Comparison of ENCODE assay signal across 8 cellular contexts in the genomic region with DNA sequence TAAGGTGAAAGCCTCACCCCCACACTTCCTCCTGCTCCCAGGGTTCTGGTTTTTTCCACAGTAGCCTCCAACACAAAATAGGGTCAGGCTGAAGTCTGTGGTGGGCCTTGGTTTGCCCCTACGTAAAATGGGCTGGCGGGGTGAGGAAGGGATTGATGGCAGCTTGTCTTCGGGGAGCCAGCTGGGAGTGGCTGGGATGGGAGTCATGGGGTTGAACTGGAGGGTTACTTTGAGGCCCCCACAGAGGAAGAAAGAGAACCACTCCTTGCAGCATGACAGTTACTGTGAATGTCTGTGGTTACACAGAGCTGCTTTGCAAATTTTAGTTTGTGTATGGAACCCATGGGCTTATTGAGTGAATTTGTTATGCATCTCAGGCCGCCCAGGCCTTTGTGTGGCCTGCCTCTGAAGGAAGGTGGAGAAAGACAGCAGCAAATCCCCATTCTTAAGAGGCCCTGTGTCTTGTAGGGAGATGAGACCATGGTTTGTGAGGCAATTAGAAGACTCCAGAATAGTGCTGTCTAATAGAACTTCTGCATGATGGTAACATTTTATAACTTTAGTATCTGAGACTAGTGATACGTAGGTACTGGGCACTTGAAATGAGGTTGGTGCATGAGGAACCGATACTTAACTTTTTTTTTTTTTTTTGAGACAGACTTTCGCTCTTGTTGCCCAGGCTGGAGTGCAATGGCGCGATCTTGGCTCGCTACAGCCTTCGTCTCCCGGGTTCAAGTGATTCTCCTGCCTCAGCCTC. TPM values are rescaled to one million over a fixed set of nuclear protein-coding genes. Genes with fewer than 3 reads are reported as not detected.
DNase-seq lines count a peak whose midpoint lies in the region; ATAC-seq and TF ChIP-seq lines count a peak whose summit lies in the region.

No MANE protein-coding gene starts in this region.

- peaks cover 74% of the 10 kb centered on the region for H3K79me2 ChIP-seq in hepatocyte

- no peak overlapping the region for H4K91ac ChIP-seq in mesenchymal stem cell (ENCODE audit: low read length)

- no peak overlapping the region for H2AK5ac ChIP-seq in mesenchymal stem cell (ENCODE audit: low read length, severe bottlenecking)

- H4K20me1 ChIP-seq in hepatocyte (ENCODE audit: insufficient read depth, poor library complexity, severe bottlenecking) = peaks cover 75% of the 10 kb centered on the region

- no peak overlapping the region for H2BK15ac ChIP-seq in mesenchymal stem cell (ENCODE audit: low read depth, poor library complexity, severe bottlenecking)

- H3K36me3 ChIP-seq in NT2/D1 (ENCODE audit: insufficient read depth, insufficient read length, low read length) (peaks cover 81% of the 10 kb centered on the region), mesenchymal stem cell (ENCODE audit: control insufficient read depth in 1 of 2, insufficient read depth in 2 of 2, low read depth in 1 of 2, low read length in 2 of 2) (peaks cover 73 to 85% of the 10 kb centered on the region in 2 experiments), hepatocyte (replicated peaks; ENCODE audit: insufficient read depth, low read depth) (no peaks in the 10 kb centered on the region), adrenal gland (replicated peaks in 1 of 2) (peaks cover 0 to 56% of the 10 kb centered on the region in 2 donors)

- H3K4me2 ChIP-seq in mesenchymal stem cell (ENCODE audit: low read length, poor library complexity, severe bottlenecking) (no peak overlapping the region), hepatocyte (no peak overlapping the region)

- no peak overlapping the region for H3K18ac ChIP-seq in mesenchymal stem cell (ENCODE audit: low read depth in 1 of 2, low read length in 2 of 2)

- no peaks in the 10 kb centered on the region for H3K9me3 ChIP-seq in NT2/D1 (ENCODE audit: insufficient read depth, low read length)
- H3K9me3 ChIP-seq in mesenchymal stem cell (ENCODE audit: control insufficient read depth, low read length) = no peaks in the 10 kb centered on the region
- H3K9me3 ChIP-seq in hepatocyte (ENCODE audit: low read depth) = no peaks in the 10 kb centered on the region
- no peaks in the 10 kb centered on the region for H3K9me3 ChIP-seq in adrenal gland (replicated peaks in 1 of 3)

- ATAC-seq in GM18517 (IDR thresholded peaks at IDR 0.05; ENCODE audit: unreplicated experiment) = peak; percentile 39
- ATAC-seq in GM21825 (IDR thresholded peaks at IDR 0.05; ENCODE audit: unreplicated experiment) = peak; percentile 31

- DNase-seq in NT2/D1 (ENCODE audit: low read depth, low spot score) (no peak), mesenchymal stem cell (no peak), anterior cingulate cortex (lab: John Stamatoyannopoulos, UW) (no peak), hepatocyte (ENCODE audit: low spot score) (no peak), adrenal gland (no peak), medulla oblongata (ENCODE audit: extremely low spot score) (no peak)

- TF ChIP-seq POLR2A in adrenal gland (IDR thresholded peaks at IDR 0.05) = no peak

- intact Hi-C loops in adrenal gland (cut with DNase I) = no loop called here

- H3K4me1 ChIP-seq in NT2/D1 (ENCODE audit: insufficient read depth, insufficient read length) (peaks cover 22% of the 10 kb centered on the region), mesenchymal stem cell (ENCODE audit: control insufficient read depth, insufficient read depth, low read depth, low read length) (peaks cover 62% of the 10 kb centered on the region), hepatocyte (ENCODE audit: insufficient read depth) (peaks cover 29% of the 10 kb centered on the region), adrenal gland (replicated peaks in 1 of 2) (peaks cover 46 to 76% of the 10 kb centered on the region in 2 donors)

- H3K9me2 ChIP-seq in hepatocyte (replicated peaks; ENCODE audit: insufficient read depth) = no peaks in the 10 kb centered on the region

- WGBS in mesenchymal stem cell = 97% methylated on average over 12 of the region's 12 CpGs
- WGBS in hepatocyte (ENCODE audit: low lambda C conversion rate, missing lambda C conversion rate) = 93% methylated on average over 12 of the region's 12 CpGs
- WGBS in adrenal gland, 4 donors = 77 to 83% (median 81%) methylated on average over 11 to 12 of the region's 12 CpGs

- H3K14ac ChIP-seq in mesenchymal stem cell (ENCODE audit: low read length in 2 of 2) = no peak overlapping the region

- no peak overlapping the region for H3K4ac ChIP-seq in mesenchymal stem cell (ENCODE audit: low read depth in 1 of 2, low read length in 2 of 2)

- peak overlapping the region; percentile 50 for H4K8ac ChIP-seq in mesenchymal stem cell (ENCODE audit: low read length)

- H3K27ac ChIP-seq in mesenchymal stem cell (ENCODE audit: low read length, poor library complexity, severe bottlenecking) (no peak overlapping the region), hepatocyte (no peak overlapping the region), adrenal gland (peak overlapping the region in 2 of 5 donors; percentile 29 to 60)

- no peak overlapping the region for H2BK5ac ChIP-seq in mesenchymal stem cell (ENCODE audit: low read depth, low read length, poor library complexity, severe bottlenecking)

- TF ChIP-seq CTCF in hepatocyte (IDR thresholded peaks at IDR 0.05; ENCODE audit: poor library complexity) = no peak
- no peak for TF ChIP-seq CTCF in adrenal gland (IDR thresholded peaks at IDR 0.05)

- peaks cover 23% of the 10 kb centered on the region for H3K79me1 ChIP-seq in mesenchymal stem cell (replicated peaks; ENCODE audit: low read length, poor library complexity, severe bottlenecking)

- H3K23ac ChIP-seq in mesenchymal stem cell (ENCODE audit: low read length in 2 of 2) = no peak overlapping the region

- H2AFZ ChIP-seq in mesenchymal stem cell (ENCODE audit: low read depth, low read length) = no peak overlapping the region
- no peak overlapping the region for H2AFZ ChIP-seq in hepatocyte

- H3K9ac ChIP-seq in NT2/D1 (ENCODE audit: insufficient read length, low read depth) = peak overlapping the region; percentile 21
- peak overlapping the region; percentile 7 for H3K9ac ChIP-seq in mesenchymal stem cell (ENCODE audit: low read length)

- no peak overlapping the region for H2BK120ac ChIP-seq in mesenchymal stem cell (ENCODE audit: low read depth, low read length)

- no peak overlapping the region for H2BK12ac ChIP-seq in mesenchymal stem cell (ENCODE audit: low read length in 2 of 2)

- no peak overlapping the region for H3K4me3 ChIP-seq in NT2/D1 (ENCODE audit: insufficient read length, low read depth)
- no peak overlapping the region for H3K4me3 ChIP-seq in mesenchymal stem cell (ENCODE audit: insufficient read depth in 1 of 2, low read depth in 1 of 2, low read length in 2 of 2)
- H3K4me3 ChIP-seq in hepatocyte = no peak overlapping the region
- no peak overlapping the region for H3K4me3 ChIP-seq in adrenal gland

- H3K27me3 ChIP-seq in NT2/D1 (ENCODE audit: insufficient read depth, insufficient read length) (no peaks in the 10 kb centered on the region), mesenchymal stem cell (ENCODE audit: control insufficient read depth in 1 of 2, insufficient read depth in 1 of 2, low read length in 2 of 2) (no peaks in the 10 kb centered on the region), hepatocyte (no peaks in the 10 kb centered on the region), adrenal gland (no peaks in the 10 kb centered on the region)

RNA-seq across cellular contexts. Expression of gene TRIM8, which starts 8.1 kb away (rescaled TPM):
- 113 TPM for polyA plus RNA-seq in mesenchymal stem cell (2013, experiment 1 of 2)
- 115 TPM for polyA plus RNA-seq in mesenchymal stem cell (2013, experiment 2 of 2)
- total RNA-seq in hepatocyte (41.3 and 53.3 TPM in 2 replicates), adrenal gland (100 to 1,000 TPM in 7 of 8 donors, 10 to 100 TPM in 1; 73.1 to 175 (median 138) TPM)
- polyA plus RNA-seq in hepatocyte (61.2 and 63.4 TPM in 2 replicates), adrenal gland (10 to 100 TPM; 45.0 to 57.6 (median 53.0) TPM)
